In the genomic region with DNA sequence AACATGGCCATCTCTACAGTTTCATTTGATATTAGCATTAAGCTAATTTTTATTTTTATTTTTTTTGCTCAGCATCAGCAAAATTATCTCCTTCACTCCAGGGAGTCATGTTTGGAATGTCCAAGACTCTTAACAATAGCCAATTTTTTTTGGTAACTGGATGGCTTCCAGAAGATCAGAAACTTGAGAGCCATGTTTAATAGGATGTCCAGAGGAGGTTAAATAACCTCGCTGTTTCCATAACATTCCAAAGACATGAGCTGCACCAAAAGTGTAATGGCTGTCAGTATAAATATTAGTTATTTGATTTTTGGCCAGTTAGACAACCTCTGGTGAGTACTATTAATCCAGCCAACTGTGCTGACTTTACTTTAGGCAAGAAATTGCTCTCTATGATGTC, we compare ENCODE assay signal across 1 cellular context.
TF ChIP-seq lines count a peak whose summit lies in the region.

No MANE protein-coding gene starts in this region.

TF ChIP-seq in SK-N-SH, 30 proteins besides CTCF, POLR2A, EP300 and RAD21 (continued from another document):
- TF ChIP-seq, protein P1, sequence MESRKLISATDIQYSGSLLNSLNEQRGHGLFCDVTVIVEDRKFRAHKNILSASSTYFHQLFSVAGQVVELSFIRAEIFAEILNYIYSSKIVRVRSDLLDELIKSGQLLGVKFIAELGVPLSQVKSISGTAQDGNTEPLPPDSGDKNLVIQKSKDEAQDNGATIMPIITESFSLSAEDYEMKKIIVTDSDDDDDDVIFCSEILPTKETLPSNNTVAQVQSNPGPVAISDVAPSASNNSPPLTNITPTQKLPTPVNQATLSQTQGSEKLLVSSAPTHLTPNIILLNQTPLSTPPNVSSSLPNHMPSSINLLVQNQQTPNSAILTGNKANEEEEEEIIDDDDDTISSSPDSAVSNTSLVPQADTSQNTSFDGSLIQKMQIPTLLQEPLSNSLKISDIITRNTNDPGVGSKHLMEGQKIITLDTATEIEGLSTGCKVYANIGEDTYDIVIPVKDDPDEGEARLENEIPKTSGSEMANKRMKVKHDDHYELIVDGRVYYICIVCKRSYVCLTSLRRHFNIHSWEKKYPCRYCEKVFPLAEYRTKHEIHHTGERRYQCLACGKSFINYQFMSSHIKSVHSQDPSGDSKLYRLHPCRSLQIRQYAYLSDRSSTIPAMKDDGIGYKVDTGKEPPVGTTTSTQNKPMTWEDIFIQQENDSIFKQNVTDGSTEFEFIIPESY (IDR thresholded peaks at IDR 0.05; ENCODE audit: borderline replicate concordance, low read depth): 0 out of 2 replicates have a peak, but pooled peaks have one; percentile 80
- TF ChIP-seq JUND (IDR thresholded peaks at IDR 0.05): peak; percentile 96
- TF ChIP-seq, protein P2, sequence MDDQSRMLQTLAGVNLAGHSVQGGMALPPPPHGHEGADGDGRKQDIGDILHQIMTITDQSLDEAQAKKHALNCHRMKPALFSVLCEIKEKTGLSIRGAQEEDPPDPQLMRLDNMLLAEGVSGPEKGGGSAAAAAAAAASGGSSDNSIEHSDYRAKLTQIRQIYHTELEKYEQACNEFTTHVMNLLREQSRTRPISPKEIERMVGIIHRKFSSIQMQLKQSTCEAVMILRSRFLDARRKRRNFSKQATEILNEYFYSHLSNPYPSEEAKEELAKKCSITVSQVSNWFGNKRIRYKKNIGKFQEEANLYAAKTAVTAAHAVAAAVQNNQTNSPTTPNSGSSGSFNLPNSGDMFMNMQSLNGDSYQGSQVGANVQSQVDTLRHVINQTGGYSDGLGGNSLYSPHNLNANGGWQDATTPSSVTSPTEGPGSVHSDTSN (IDR thresholded peaks at IDR 0.05): peak; percentile 98
- TF ChIP-seq SMC3 (IDR thresholded peaks at IDR 0.05; ENCODE audit: low read depth, low read length): no peak
